In the genomic region with DNA sequence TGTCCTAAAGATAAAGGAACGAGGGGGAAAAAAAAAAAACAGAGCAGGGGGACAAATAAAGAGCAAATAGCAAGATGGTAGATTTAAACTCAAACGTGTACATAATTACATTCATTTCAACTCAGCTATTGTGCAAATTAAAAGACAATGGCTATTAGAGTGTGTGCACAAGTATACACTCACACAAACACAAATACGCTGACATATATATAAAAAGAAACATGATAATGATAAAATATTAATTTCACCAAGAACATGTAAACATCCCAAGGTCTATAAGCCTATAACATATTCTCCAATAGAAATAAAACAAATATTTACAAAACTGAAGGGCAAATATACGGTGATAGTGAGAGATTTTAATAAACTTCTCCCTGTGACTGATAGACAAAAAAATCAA, we compare ENCODE assay signal across 2 cellular contexts.
TF ChIP-seq lines count a peak whose summit lies in the region.

No MANE protein-coding gene starts in this region.

TF ChIP-seq in IMR-90, 13 proteins besides CTCF, POLR2A, EP300 and RAD21 (continued from another document):
- TF ChIP-seq MAFK (IDR thresholded peaks at IDR 0.05; ENCODE audit: low read depth, low read length) (peak; percentile 43; the same call in 1 of the 2 replicates), RFX5 (IDR thresholded peaks at IDR 0.05; ENCODE audit: low read depth, low read length) (no peak)
TF ChIP-seq in IMR-90: peak in this region for 1.

TF ChIP-seq in K562, 482 proteins besides CTCF, POLR2A, EP300 and RAD21 (continued from another document):
- TF ChIP-seq, protein P1, sequence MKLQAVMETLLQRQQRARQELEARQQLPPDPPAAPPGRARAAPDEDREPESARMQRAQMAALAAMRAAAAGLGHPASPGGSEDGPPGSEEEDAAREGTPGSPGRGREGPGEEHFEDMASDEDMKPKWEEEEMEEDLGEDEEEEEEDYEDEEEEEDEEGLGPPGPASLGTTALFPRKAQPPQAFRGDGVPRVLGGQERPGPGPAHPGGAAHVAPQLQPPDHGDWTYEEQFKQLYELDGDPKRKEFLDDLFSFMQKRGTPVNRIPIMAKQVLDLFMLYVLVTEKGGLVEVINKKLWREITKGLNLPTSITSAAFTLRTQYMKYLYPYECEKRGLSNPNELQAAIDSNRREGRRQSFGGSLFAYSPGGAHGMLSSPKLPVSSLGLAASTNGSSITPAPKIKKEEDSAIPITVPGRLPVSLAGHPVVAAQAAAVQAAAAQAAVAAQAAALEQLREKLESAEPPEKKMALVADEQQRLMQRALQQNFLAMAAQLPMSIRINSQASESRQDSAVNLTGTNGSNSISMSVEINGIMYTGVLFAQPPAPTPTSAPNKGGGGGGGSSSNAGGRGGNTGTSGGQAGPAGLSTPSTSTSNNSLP (IDR thresholded peaks at IDR 0.05; ENCODE audit: borderline replicate concordance, low read depth, low read length): no peak
